In the genomic region with DNA sequence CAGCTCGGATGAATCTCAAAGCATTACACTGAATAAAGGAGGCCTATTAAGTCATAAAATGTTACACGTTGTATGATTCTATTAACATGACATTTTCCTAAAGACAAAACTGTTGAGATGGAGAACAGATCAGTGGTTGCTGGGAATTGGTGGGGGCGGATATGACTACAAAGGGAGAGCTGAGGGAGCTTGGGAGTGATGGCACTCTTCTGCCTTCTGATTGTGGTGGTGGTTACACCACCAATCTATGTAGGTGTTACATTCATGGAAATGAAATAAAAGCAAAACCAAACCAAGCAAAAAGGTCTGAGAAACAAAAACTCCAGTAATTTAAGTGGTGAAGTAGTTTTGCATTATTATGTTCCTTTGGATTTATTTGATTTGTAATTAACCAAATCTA, we compare ENCODE assay signal across 18 cellular contexts. TPM values are rescaled to one million over a fixed set of nuclear protein-coding genes. Genes with fewer than 3 reads are reported as not detected.
DNase-seq lines count a peak whose midpoint lies in the region; ATAC-seq and TF ChIP-seq lines count a peak whose summit lies in the region.
"Had no signal": no experiment of that assay in that cellular context is flagged by ENCODE, and none has a peak within 500 bp of the region (broad histone marks: within the 10 kb centered on the region; RNA-seq: fewer than 3 reads in every experiment).

No MANE protein-coding gene starts in this region.

- CTCF ChIA-PET in activated naive CD4-positive, alpha-beta T cell treated with anti-CD3 and anti-CD28 coated beads for 36 hours (lab: Charles Lee), result interaction anchor here (1.1 to 1.5 kb wide), 2 partner anchors 13 to 19 kb away, joined by 3 to 5 read pairs; no protein-coding TSS in a partner anchor
- CTCF ChIA-PET in activated CD8-positive, alpha-beta T cell treated with anti-CD3 and anti-CD28 coated beads, Interleukin-2, amount 10 ng/mL, durations not matched to agents 7 days and 5 days (lab: Charles Lee), result interaction anchor here (0.7 to 2.2 kb wide), 11 partner anchors 9 to 144 kb away, joined by 3 to 10 read pairs (median 3); no protein-coding TSS in a partner anchor

- intact Hi-C loops in activated naive CD4-positive, alpha-beta T cell treated with anti-CD3 and anti-CD28 coated beads for 36 hours (cut with micrococcal nuclease), result no loop called here
- intact Hi-C loops in dorsolateral prefrontal cortex (cut with DNase I), result no loop called here

- no peak overlapping the region for H3K4me3 ChIP-seq in dorsolateral prefrontal cortex
- H3K4me3 ChIP-seq: coronary artery, ovary, PC-9, SK-N-MC had no signal

- no peak overlapping the region for H3K4me3 Mint-ChIP-seq in activated naive CD4-positive, alpha-beta T cell treated with anti-CD3 and anti-CD28 coated beads for 36 hours
- H3K4me3 Mint-ChIP-seq in activated CD8-positive, alpha-beta T cell treated with anti-CD3 and anti-CD28 coated beads, Interleukin-2, amount 10 ng/mL, durations not matched to agents 7 days and 5 days, result no peak overlapping the region
- H3K4me3 Mint-ChIP-seq in immature natural killer cell, result peak overlapping the region in 2 of 5 donors; percentile 12 to 27
- peak overlapping the region; percentile 47 for H3K4me3 Mint-ChIP-seq in stimulated activated naive CD8-positive, alpha-beta T cell treated with anti-CD3 and anti-CD28 coated beads, Interleukin-15, Interleukin-2, amounts not matched to agents 100 ng/mL and 50 ng/mL, for 24 hours
- H3K4me3 Mint-ChIP-seq: IgD-negative memory B cell had no signal

- H3K9me3 Mint-ChIP-seq in activated naive CD4-positive, alpha-beta T cell treated with anti-CD3 and anti-CD28 coated beads for 36 hours, result no peaks in the 10 kb centered on the region
- no peaks in the 10 kb centered on the region for H3K9me3 Mint-ChIP-seq in activated CD8-positive, alpha-beta T cell treated with anti-CD3 and anti-CD28 coated beads, Interleukin-2, amount 10 ng/mL, durations not matched to agents 7 days and 5 days (ENCODE audit: insufficient read depth)
- no peaks in the 10 kb centered on the region for H3K9me3 Mint-ChIP-seq in immature natural killer cell
- H3K9me3 Mint-ChIP-seq in stimulated activated naive CD8-positive, alpha-beta T cell treated with anti-CD3 and anti-CD28 coated beads, Interleukin-15, Interleukin-2, amounts not matched to agents 100 ng/mL and 50 ng/mL, for 24 hours, result no peaks in the 10 kb centered on the region
- H3K9me3 Mint-ChIP-seq: IgD-negative memory B cell had no signal

- H3K4me1 Mint-ChIP-seq in activated naive CD4-positive, alpha-beta T cell treated with anti-CD3 and anti-CD28 coated beads for 36 hours (ENCODE audit: low read depth), result peaks cover 16% of the 10 kb centered on the region
- peaks cover 33% of the 10 kb centered on the region for H3K4me1 Mint-ChIP-seq in activated CD8-positive, alpha-beta T cell treated with anti-CD3 and anti-CD28 coated beads, Interleukin-2, amount 10 ng/mL, durations not matched to agents 7 days and 5 days (ENCODE audit: low read depth)
- peaks cover 16 to 23% of the 10 kb centered on the region in 2 donors for H3K4me1 Mint-ChIP-seq in immature natural killer cell
- peaks cover 24% of the 10 kb centered on the region for H3K4me1 Mint-ChIP-seq in stimulated activated naive CD8-positive, alpha-beta T cell treated with anti-CD3 and anti-CD28 coated beads, Interleukin-15, Interleukin-2, amounts not matched to agents 100 ng/mL and 50 ng/mL, for 24 hours (ENCODE audit: low read depth)
- H3K4me1 Mint-ChIP-seq: IgD-negative memory B cell had no signal

- peak; percentile 73 for ATAC-seq in activated CD8-positive, alpha-beta T cell treated with anti-CD3 and anti-CD28 coated beads, Interleukin-2, amount 10 ng/mL, durations not matched to agents 7 days and 5 days

- peak overlapping the region; percentile 46 for H3K27ac Mint-ChIP-seq in activated naive CD4-positive, alpha-beta T cell treated with anti-CD3 and anti-CD28 coated beads for 36 hours
- peak overlapping the region; percentile 1 for H3K27ac Mint-ChIP-seq in activated CD8-positive, alpha-beta T cell treated with anti-CD3 and anti-CD28 coated beads, Interleukin-2, amount 10 ng/mL, durations not matched to agents 7 days and 5 days
- H3K27ac Mint-ChIP-seq in immature natural killer cell, result peak overlapping the region; percentile 20 to 71 (median 30)
- H3K27ac Mint-ChIP-seq in stimulated activated naive CD8-positive, alpha-beta T cell treated with anti-CD3 and anti-CD28 coated beads, Interleukin-15, Interleukin-2, amounts not matched to agents 100 ng/mL and 50 ng/mL, for 24 hours, result peak overlapping the region; percentile 77
- H3K27ac Mint-ChIP-seq: IgD-negative memory B cell had no signal

- H3K36me3 Mint-ChIP-seq in activated naive CD4-positive, alpha-beta T cell treated with anti-CD3 and anti-CD28 coated beads for 36 hours (ENCODE audit: low read depth), result no peaks in the 10 kb centered on the region
- peaks cover 16% of the 10 kb centered on the region for H3K36me3 Mint-ChIP-seq in activated CD8-positive, alpha-beta T cell treated with anti-CD3 and anti-CD28 coated beads, Interleukin-2, amount 10 ng/mL, durations not matched to agents 7 days and 5 days (ENCODE audit: low read depth)
- no peaks in the 10 kb centered on the region for H3K36me3 Mint-ChIP-seq in immature natural killer cell
- no peaks in the 10 kb centered on the region for H3K36me3 Mint-ChIP-seq in stimulated activated naive CD8-positive, alpha-beta T cell treated with anti-CD3 and anti-CD28 coated beads, Interleukin-15, Interleukin-2, amounts not matched to agents 100 ng/mL and 50 ng/mL, for 24 hours (ENCODE audit: low read depth)
- H3K36me3 Mint-ChIP-seq: IgD-negative memory B cell had no signal

- POLR2A ChIA-PET in activated CD8-positive, alpha-beta T cell treated with anti-CD3 and anti-CD28 coated beads, Interleukin-2, amount 10 ng/mL, durations not matched to agents 7 days and 5 days (lab: Charles Lee), result interaction anchor here (0.5 to 1.7 kb wide), 2 partner anchors 8 to 17 kb away, joined by 3 to 22 read pairs; a partner anchor contains a TSS

- DNase-seq in activated naive CD4-positive, alpha-beta T cell treated with anti-CD3 and anti-CD28 coated beads for 36 hours, result peak; percentile 66
- no peak for DNase-seq in activated naive CD4-positive, alpha-beta T cell (lab: John Stamatoyannopoulos, UW)
- peak; percentile 44 for DNase-seq in activated CD8-positive, alpha-beta T cell treated with anti-CD3 and anti-CD28 coated beads, Interleukin-2, amount 10 ng/mL, durations not matched to agents 7 days and 5 days
- DNase-seq in immature natural killer cell (peak; percentile 53 to 58 (median 57)), GM19238 (ENCODE audit: insufficient read length, low spot score) (no peak), dorsolateral prefrontal cortex (no peak), NCI-H748 (lab: John Stamatoyannopoulos, UW; ENCODE audit: unreplicated experiment) (no peak)
- DNase-seq: Caco-2; glutamatergic neuron; NCI-H526 treated with DMSO at 0.1 percent for 48 hours; ovary; PC-9; stimulated activated naive CD4-positive, alpha-beta T cell treated with Interleukin-2 at 50 U/mL for 16 hours had no signal

- H3K27ac ChIP-seq in dorsolateral prefrontal cortex, result peak overlapping the region in 1 of 59 donors; percentile 6
- H3K27ac ChIP-seq: coronary artery, epithelial cell of prostate, ovary, PC-9, SK-N-MC had no signal

- H3K27me3 ChIP-seq in dorsolateral prefrontal cortex, result no peaks in the 10 kb centered on the region
- H3K27me3 ChIP-seq: ovary had no signal

- no peaks in the 10 kb centered on the region for H3K27me3 Mint-ChIP-seq in activated naive CD4-positive, alpha-beta T cell treated with anti-CD3 and anti-CD28 coated beads for 36 hours (ENCODE audit: low read depth)
- H3K27me3 Mint-ChIP-seq in activated CD8-positive, alpha-beta T cell treated with anti-CD3 and anti-CD28 coated beads, Interleukin-2, amount 10 ng/mL, durations not matched to agents 7 days and 5 days (ENCODE audit: low read depth), result no peaks in the 10 kb centered on the region
- peaks cover 1 to 4% (median 3%) of the 10 kb centered on the region in 3 donors for H3K27me3 Mint-ChIP-seq in immature natural killer cell (ENCODE audit: low read depth in 3 of 3)
- no peaks in the 10 kb centered on the region for H3K27me3 Mint-ChIP-seq in stimulated activated naive CD8-positive, alpha-beta T cell treated with anti-CD3 and anti-CD28 coated beads, Interleukin-15, Interleukin-2, amounts not matched to agents 100 ng/mL and 50 ng/mL, for 24 hours
- H3K27me3 Mint-ChIP-seq: IgD-negative memory B cell had no signal

- no peak for TF ChIP-seq CTCF in dorsolateral prefrontal cortex (IDR thresholded peaks at IDR 0.05 in 54 of 56, conservative IDR thresholded peaks at IDR 0.05 in 2 of 56; ENCODE audit: low read depth in 1 of 56, partially characterized antibody in 56 of 56)

RNA-seq across cellular contexts. Expression of a gene that starts 16.4 kb away (rescaled TPM):
- 100 to 1,000 TPM; 173 to 175 TPM for total RNA-seq in activated naive CD4-positive, alpha-beta T cell treated with anti-CD3 and anti-CD28 coated beads for 36 hours
- 100 to 1,000 TPM; 863 to 926 TPM for total RNA-seq in activated CD8-positive, alpha-beta T cell treated with anti-CD3 and anti-CD28 coated beads, Interleukin-2, amount 10 ng/mL, durations not matched to agents 7 days and 5 days
- polyA plus RNA-seq in immature natural killer cell, result 100 to 1,000 TPM in 1 of 3 donors, 10 to 100 TPM in 2; 56.8 to 135 (median 76.3) TPM
- 100 to 1,000 TPM; 166 to 443 (median 325) TPM for total RNA-seq in dorsolateral prefrontal cortex

Comparison
In these comparisons a context has a peak if more than half of its experiments do, and no peak if none do; other contexts are left out.
1. DNase-seq: peak in activated naive CD4-positive, alpha-beta T cell treated with anti-CD3 and anti-CD28 coated beads for 36 hours (single experiment), activated CD8-positive, alpha-beta T cell treated with anti-CD3 and anti-CD28 coated beads, Interleukin-2, amount 10 ng/mL, durations not matched to agents 7 days and 5 days (single experiment) and immature natural killer cell (3 of 3); none in activated naive CD4-positive, alpha-beta T cell (0 of 4), GM19238 (single experiment), dorsolateral prefrontal cortex (0 of 10) and NCI-H748 (single experiment).
2. H3K27ac Mint-ChIP-seq: peak in every context shown above with its lines; median percentile 77 in stimulated activated naive CD8-positive, alpha-beta T cell treated with anti-CD3 and anti-CD28 coated beads, Interleukin-15, Interleukin-2, amounts not matched to agents 100 ng/mL and 50 ng/mL, for 24 hours; 46 in activated naive CD4-positive, alpha-beta T cell treated with anti-CD3 and anti-CD28 coated beads for 36 hours; 30 in immature natural killer cell; 1 in activated CD8-positive, alpha-beta T cell treated with anti-CD3 and anti-CD28 coated beads, Interleukin-2, amount 10 ng/mL, durations not matched to agents 7 days and 5 days.